Comparison of ENCODE assay signal across 18 cellular contexts in the genomic region with DNA sequence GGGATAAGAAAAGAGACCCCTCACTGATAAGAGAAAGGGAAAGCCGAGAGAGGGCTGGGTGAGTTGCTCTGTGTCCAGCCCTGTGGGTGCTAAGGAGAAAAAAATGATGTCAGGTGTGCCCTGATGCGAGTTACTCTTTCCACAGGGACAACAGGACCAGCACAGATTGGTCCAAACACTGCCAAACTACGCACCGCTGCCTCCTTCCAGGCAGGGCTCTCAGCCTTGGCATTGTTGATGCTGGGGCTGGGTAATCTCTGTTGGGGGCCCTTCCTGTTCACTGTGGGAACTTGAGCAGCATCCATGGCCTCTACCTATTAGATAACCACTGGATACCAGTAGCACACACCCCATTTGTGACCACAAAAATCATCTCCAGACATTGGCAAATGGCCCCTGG.
"Had no signal": no experiment of that assay in that cellular context is flagged by ENCODE, and none has a peak within 500 bp of the region (broad histone marks: within the 10 kb centered on the region; RNA-seq: fewer than 3 reads in every experiment).

No MANE protein-coding gene starts in this region.

- DNase-seq: anterior cingulate cortex; brain microvascular endothelial cell; cortex of kidney; effector CD4-positive, alpha-beta T cell; esophagus squamous epithelium; hippocampal formation; midbrain; stimulated activated CD4-positive, alpha-beta T cell treated with anti-CD3 and anti-CD28 coated beads, Interleukin-1b, Interleukin-23, amount 100 ng/mL, for 48 hours; stomach; SW 1271; testis; upper lobe of right lung had no signal

- H3K27me3 ChIP-seq: brain microvascular endothelial cell, esophagus squamous epithelium, pancreas, stomach, testis, upper lobe of right lung had no signal

- H3K9me3 ChIP-seq: esophagus squamous epithelium, pancreas, stomach, testis, upper lobe of right lung had no signal

- ATAC-seq: activated CD4-positive, CD25-positive, alpha-beta regulatory T cell treated with anti-CD3 and anti-CD28 coated beads, Interleukin-2, amount 50 U/mL, for 24 hours; activated naive CD4-positive, alpha-beta T cell treated with anti-CD3 and anti-CD28 coated beads, Interleukin-2, amount 50 U/mL, for 72 hours; activated T-helper 17 cell treated with anti-CD3 and anti-CD28 coated beads, Interleukin-2, amount 50 U/mL, for 72 hours; left lobe of liver; pancreas; upper lobe of right lung had no signal

- H3K9me3 Mint-ChIP-seq: activated naive CD4-positive, alpha-beta T cell treated with anti-CD3 and anti-CD28 coated beads, Interleukin-2, amount 50 U/mL, for 72 hours; activated T-helper 17 cell treated with anti-CD3 and anti-CD28 coated beads, Interleukin-2, amount 50 U/mL, for 72 hours; central memory CD8-positive, alpha-beta T cell had no signal

- H3K4me1 ChIP-seq: pancreas, testis had no signal

- H3K4me3 ChIP-seq: esophagus squamous epithelium, pancreas, stomach, testis, upper lobe of right lung had no signal

- H3K27ac ChIP-seq: brain microvascular endothelial cell, esophagus squamous epithelium, pancreas, stomach, testis, upper lobe of right lung had no signal

- H3K4me3 Mint-ChIP-seq: central memory CD8-positive, alpha-beta T cell had no signal

- H3K27me3 Mint-ChIP-seq: activated T-helper 17 cell treated with anti-CD3 and anti-CD28 coated beads, Interleukin-2, amount 50 U/mL, for 72 hours; central memory CD8-positive, alpha-beta T cell had no signal

- H3K36me3 ChIP-seq: brain microvascular endothelial cell had no signal
